10 cellular contexts compared by ENCODE assay signal in genomic region chr18:74595425-74595824, GRCh38. TPM values are rescaled to one million over a fixed set of nuclear protein-coding genes. Genes with fewer than 3 reads are reported as not detected.
DNase-seq lines count a peak whose midpoint lies in the region; ATAC-seq and TF ChIP-seq lines count a peak whose summit lies in the region.
"Had no signal": no experiment of that assay in that cellular context is flagged by ENCODE, and none has a peak within 500 bp of the region (broad histone marks: within the 10 kb centered on the region; RNA-seq: fewer than 3 reads in every experiment).

No MANE protein-coding gene starts in this region.

- H3K4me2 ChIP-seq in SU-DHL-6 (ENCODE audit: low read depth, low read length, poor library complexity, severe bottlenecking), result peak overlapping the region; percentile 84

- 0 out of 2 replicates have a peak, but pooled peaks cover 3% of the 10 kb centered on the region for H3K36me3 ChIP-seq in SU-DHL-6 (ENCODE audit: low read length)

- no peak overlapping the region for H2AFZ ChIP-seq in SU-DHL-6 (ENCODE audit: low read depth, low read length, severe bottlenecking)

- H3K4me3 ChIP-seq in SU-DHL-6 (ENCODE audit: insufficient read depth, low read length, poor library complexity, severe bottlenecking), result no peak overlapping the region

- TF ChIP-seq CTCF in SU-DHL-6 (IDR thresholded peaks at IDR 0.05; ENCODE audit: insufficient read depth, low read length, poor library complexity, severe bottlenecking), result no peak

- no peaks in the 10 kb centered on the region for H3K27me3 Mint-ChIP-seq in stimulated activated naive CD8-positive, alpha-beta T cell treated with anti-CD3 and anti-CD28 coated beads, Interleukin-15, Interleukin-2, amounts not matched to agents 100 ng/mL and 50 ng/mL, for 24 hours
- H3K27me3 Mint-ChIP-seq in immature natural killer cell (ENCODE audit: low read depth in 3 of 3), result peaks cover 14 to 22% (median 17%) of the 10 kb centered on the region in 3 donors

- ATAC-seq in stimulated activated naive CD8-positive, alpha-beta T cell treated with anti-CD3 and anti-CD28 coated beads, Interleukin-15, Interleukin-2, amounts not matched to agents 100 U/mL and 50 U/mL, for 24 hours, result no peak
- no peak for ATAC-seq in GM21367 (IDR thresholded peaks at IDR 0.05; ENCODE audit: unreplicated experiment)
- no peak for ATAC-seq in GM18861 (IDR thresholded peaks at IDR 0.05; ENCODE audit: unreplicated experiment)
- ATAC-seq in GM21390 (IDR thresholded peaks at IDR 0.05; ENCODE audit: unreplicated experiment), result no peak

- H3K9me3 ChIP-seq in SU-DHL-6 (ENCODE audit: insufficient read depth, low read length), result no peaks in the 10 kb centered on the region

- 0 out of 2 replicates have a peak, but pooled peaks cover 6% of the 10 kb centered on the region for H3F3A ChIP-seq in SU-DHL-6 (ENCODE audit: insufficient read depth)

- H3K4me3 Mint-ChIP-seq in stimulated activated naive CD8-positive, alpha-beta T cell treated with anti-CD3 and anti-CD28 coated beads, Interleukin-15, Interleukin-2, amounts not matched to agents 100 ng/mL and 50 ng/mL, for 24 hours, result peak overlapping the region; percentile 95
- peak overlapping the region; percentile 55 to 77 (median 69) for H3K4me3 Mint-ChIP-seq in immature natural killer cell

- H3K9ac ChIP-seq in SU-DHL-6 (ENCODE audit: low read length), result no peak overlapping the region

- peak overlapping the region; percentile 69 for H3K27ac Mint-ChIP-seq in stimulated activated naive CD8-positive, alpha-beta T cell treated with anti-CD3 and anti-CD28 coated beads, Interleukin-15, Interleukin-2, amounts not matched to agents 100 ng/mL and 50 ng/mL, for 24 hours
- H3K27ac Mint-ChIP-seq in immature natural killer cell, result peak overlapping the region; percentile 36 to 97 (median 82)

- no peaks in the 10 kb centered on the region for H4K20me1 ChIP-seq in SU-DHL-6 (ENCODE audit: low read depth, low read length)

- no peak overlapping the region for H3K27ac ChIP-seq in SU-DHL-6 (ENCODE audit: low read depth, low read length)

- peaks cover 54% of the 10 kb centered on the region for H3K4me1 Mint-ChIP-seq in stimulated activated naive CD8-positive, alpha-beta T cell treated with anti-CD3 and anti-CD28 coated beads, Interleukin-15, Interleukin-2, amounts not matched to agents 100 ng/mL and 50 ng/mL, for 24 hours (ENCODE audit: low read depth)
- peaks cover 35 to 59% of the 10 kb centered on the region in 2 donors for H3K4me1 Mint-ChIP-seq in immature natural killer cell

- H3K9me3 Mint-ChIP-seq in stimulated activated naive CD8-positive, alpha-beta T cell treated with anti-CD3 and anti-CD28 coated beads, Interleukin-15, Interleukin-2, amounts not matched to agents 100 ng/mL and 50 ng/mL, for 24 hours, result peaks cover 6% of the 10 kb centered on the region
- H3K9me3 Mint-ChIP-seq in immature natural killer cell, result no peaks in the 10 kb centered on the region

- DNase-seq in stimulated activated naive CD8-positive, alpha-beta T cell treated with anti-CD3 and anti-CD28 coated beads, Interleukin-15, Interleukin-2, amounts not matched to agents 100 U/mL and 50 U/mL, for 24 hours, result no peak
- no peak for DNase-seq in immature natural killer cell
- DNase-seq in NCI-H446 (lab: John Stamatoyannopoulos, UW), result no peak
- DNase-seq: activated CD8-positive, alpha-beta memory T cell treated with anti-CD3 and anti-CD28 coated beads, Interleukin-2, amount 50 U/mL, for 48 hours; NCI-H1930 had no signal

- H3K79me2 ChIP-seq in SU-DHL-6 (ENCODE audit: insufficient read depth, low read length), result peaks cover 39% of the 10 kb centered on the region

- no peaks in the 10 kb centered on the region for H3K9me2 ChIP-seq in SU-DHL-6 (replicated peaks; ENCODE audit: insufficient read depth, low read length)

- H3K27me3 ChIP-seq in SU-DHL-6 (ENCODE audit: low read length), result no peaks in the 10 kb centered on the region

- H3K36me3 Mint-ChIP-seq in stimulated activated naive CD8-positive, alpha-beta T cell treated with anti-CD3 and anti-CD28 coated beads, Interleukin-15, Interleukin-2, amounts not matched to agents 100 ng/mL and 50 ng/mL, for 24 hours (ENCODE audit: low read depth), result peaks cover 32% of the 10 kb centered on the region
- peaks cover 0 to 4% (median 0%) of the 10 kb centered on the region in 3 donors for H3K36me3 Mint-ChIP-seq in immature natural killer cell

RNA-seq across cellular contexts. Expression of gene ZNF407, which starts 2.2 kb away (rescaled TPM):
- 1 to 10 TPM; 1.5 to 4.7 (median 1.5) TPM for polyA plus RNA-seq in immature natural killer cell
